In the genomic region with DNA sequence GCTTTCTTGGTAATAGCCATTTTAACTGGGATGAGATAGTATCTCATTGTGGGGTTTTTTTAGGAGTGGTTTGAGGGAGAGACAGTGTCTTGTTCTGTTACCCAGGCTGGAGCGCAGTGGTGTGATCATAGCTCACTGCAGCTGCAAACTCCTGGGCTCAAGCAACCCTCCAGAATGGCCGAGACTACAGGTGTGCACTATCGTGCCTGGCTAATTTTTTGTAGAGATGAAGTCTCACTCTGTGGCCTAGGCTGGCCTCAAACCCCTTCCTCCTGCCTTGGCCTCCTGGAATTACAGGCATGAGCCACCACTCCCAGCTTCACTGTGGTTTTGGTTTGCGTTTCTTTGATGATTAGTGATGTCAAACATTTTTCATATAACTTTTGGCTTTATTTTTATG, we compare ENCODE assay signal across 28 cellular contexts.
"Had no signal": no experiment of that assay in that cellular context is flagged by ENCODE, and none has a peak within 500 bp of the region (broad histone marks: within the 10 kb centered on the region; RNA-seq: fewer than 3 reads in every experiment).

No MANE protein-coding gene starts in this region.

- H3K4me3 Mint-ChIP-seq: immature natural killer cell; naive thymus-derived CD8-positive, alpha-beta T cell; stimulated activated naive CD8-positive, alpha-beta T cell treated with anti-CD3 and anti-CD28 coated beads, Interleukin-15, Interleukin-2, amounts not matched to agents 100 ng/mL and 50 ng/mL, for 24 hours; type B pancreatic cell had no signal

- H3K9me3 ChIP-seq: left lung, lower lobe of right lung, pancreas, prostate gland, suprapubic skin, thoracic aorta, tibial artery, uterus had no signal

- ATAC-seq: left colon; left lung; lower lobe of right lung; naive thymus-derived CD8-positive, alpha-beta T cell; pancreas; right cardiac atrium; sciatic nerve had no signal

- H3K4me1 Mint-ChIP-seq: immature natural killer cell had no signal

- H3K27ac Mint-ChIP-seq: immature natural killer cell; stimulated activated naive CD8-positive, alpha-beta T cell treated with anti-CD3 and anti-CD28 coated beads, Interleukin-15, Interleukin-2, amounts not matched to agents 100 ng/mL and 50 ng/mL, for 24 hours; type B pancreatic cell had no signal

- DNase-seq: hypothalamus; immature natural killer cell; kidney; left colon; left lung; lower lobe of right lung; mammary epithelial cell; mesenchymal stem cell; naive thymus-derived CD8-positive, alpha-beta T cell; nucleus accumbens; pancreas; posterior cingulate gyrus; retina; right cardiac atrium; stimulated activated CD4-positive, alpha-beta T cell treated with anti-CD3 and anti-CD28 coated beads, Interleukin-12 subunit alpha, Interleukin-12 subunit beta, amount 100 ng/mL, for 4 hours; stimulated activated CD4-positive, alpha-beta T cell treated with anti-CD3 and anti-CD28 coated beads, Interleukin-15, amount 100 ng/mL, for 24 hours; stimulated activated CD4-positive, alpha-beta T cell treated with anti-CD3 and anti-CD28 coated beads, Interleukin-2, amount 100 ng/mL, for 24 hours; stimulated activated CD4-positive, alpha-beta T cell treated with anti-CD3 and anti-CD28 coated beads, Interleukin-4, amount 100 ng/mL, for 1 hour; stimulated activated naive CD4-positive, alpha-beta T cell; tibial artery; uterus had no signal

- H3K9me3 Mint-ChIP-seq: immature natural killer cell; naive thymus-derived CD8-positive, alpha-beta T cell; stimulated activated naive CD8-positive, alpha-beta T cell treated with anti-CD3 and anti-CD28 coated beads, Interleukin-15, Interleukin-2, amounts not matched to agents 100 ng/mL and 50 ng/mL, for 24 hours had no signal

- H3K4me1 ChIP-seq: pancreas, prostate gland, tibial artery, uterus had no signal

- H3K36me3 ChIP-seq: left lung, lower lobe of right lung, pancreas, prostate gland, suprapubic skin, thoracic aorta, tibial artery, uterus had no signal

- H3K27me3 Mint-ChIP-seq: naive thymus-derived CD8-positive, alpha-beta T cell; stimulated activated naive CD8-positive, alpha-beta T cell treated with anti-CD3 and anti-CD28 coated beads, Interleukin-15, Interleukin-2, amounts not matched to agents 100 ng/mL and 50 ng/mL, for 24 hours; type B pancreatic cell had no signal

- H3K27ac ChIP-seq: left lung, lower lobe of right lung, pancreas, prostate gland, suprapubic skin, thoracic aorta, tibial artery had no signal

- H3K27me3 ChIP-seq: left lung, pancreas, suprapubic skin, tibial artery, uterus had no signal

- H3K4me3 ChIP-seq: left lung, lower lobe of right lung, pancreas, prostate gland, skin epidermis, suprapubic skin, thoracic aorta, tibial artery, uterus had no signal
